ENCODE assay signal across 23 cellular contexts in the genomic region with DNA sequence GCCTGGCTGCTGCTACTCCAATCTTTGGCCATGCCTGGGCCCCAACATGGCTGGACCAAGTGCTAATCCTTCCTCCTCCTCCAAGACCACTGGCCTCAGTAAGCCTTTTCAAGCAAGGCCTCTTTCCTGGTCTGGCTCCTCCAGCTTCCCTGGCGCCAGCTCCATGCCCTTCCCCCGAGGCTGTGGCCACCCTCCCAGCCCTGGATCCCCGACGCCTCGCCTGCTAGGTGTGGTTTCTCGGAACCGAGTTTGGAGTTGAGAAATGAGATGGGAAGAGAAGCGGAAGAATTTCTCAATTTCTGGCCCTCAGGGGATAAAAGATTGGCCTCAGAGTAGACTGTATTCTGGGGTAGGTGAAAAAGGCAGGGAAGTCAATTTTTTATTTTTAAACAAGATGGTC. TPM values are rescaled to one million over a fixed set of nuclear protein-coding genes. Genes with fewer than 3 reads are reported as not detected.
DNase-seq lines count a peak whose midpoint lies in the region; ATAC-seq and TF ChIP-seq lines count a peak whose summit lies in the region.
"Had no signal": no experiment of that assay in that cellular context is flagged by ENCODE, and none has a peak within 500 bp of the region (broad histone marks: within the 10 kb centered on the region; RNA-seq: fewer than 3 reads in every experiment).

No MANE protein-coding gene starts in this region.

- 90 to 93% methylated on average over 8 of the region's 8 CpGs for WGBS in sigmoid colon, 2 donors

- H3K27me3 Mint-ChIP-seq in stimulated activated naive CD8-positive, alpha-beta T cell treated with anti-CD3 and anti-CD28 coated beads, Interleukin-15, Interleukin-2, amounts not matched to agents 100 ng/mL and 50 ng/mL, for 24 hours, result no peaks in the 10 kb centered on the region
- no peaks in the 10 kb centered on the region for H3K27me3 Mint-ChIP-seq in stimulated activated naive CD8-positive, alpha-beta T cell treated with anti-CD3 and anti-CD28 coated beads, Interleukin-15, amount 100 ng/mL, for 72 hours
- H3K27me3 Mint-ChIP-seq: activated CD4-positive, alpha-beta T cell treated with anti-CD3 and anti-CD28 coated beads, Interleukin-2, amount 10 ng/mL, durations not matched to agents 7 days and 5 days; activated naive CD8-positive, alpha-beta T cell treated with anti-CD3 and anti-CD28 coated beads, Interleukin-2, amount 10 ng/mL, durations not matched to agents 7 days and 5 days; B cell; brain; type B pancreatic cell had no signal

- H3K4me1 ChIP-seq in left lung, result no peaks in the 10 kb centered on the region
- H3K4me1 ChIP-seq in sigmoid colon, result peaks cover 0 to 12% (median 4%) of the 10 kb centered on the region in 4 donors

- TF ChIP-seq EP300 in sigmoid colon (IDR thresholded peaks at IDR 0.05), result no peak

- no peak overlapping the region for H3K4me3 ChIP-seq in left lung
- no peak overlapping the region for H3K4me3 ChIP-seq in sigmoid colon

- H3K4me3 Mint-ChIP-seq in stimulated activated naive CD8-positive, alpha-beta T cell treated with anti-CD3 and anti-CD28 coated beads, Interleukin-15, Interleukin-2, amounts not matched to agents 100 ng/mL and 50 ng/mL, for 24 hours, result no peak overlapping the region
- H3K4me3 Mint-ChIP-seq in stimulated activated naive CD8-positive, alpha-beta T cell treated with anti-CD3 and anti-CD28 coated beads, Interleukin-15, amount 100 ng/mL, for 72 hours, result no peak overlapping the region
- H3K4me3 Mint-ChIP-seq: activated CD4-positive, alpha-beta T cell treated with anti-CD3 and anti-CD28 coated beads, Interleukin-2, amount 10 ng/mL, durations not matched to agents 7 days and 5 days; activated naive CD8-positive, alpha-beta T cell treated with anti-CD3 and anti-CD28 coated beads, Interleukin-2, amount 10 ng/mL, durations not matched to agents 7 days and 5 days; B cell; brain; T-helper 1 cell treated with Interleukin-12 subunit alpha and Interleukin-12 subunit beta and Interleukin-4 antibody, amounts not matched to agents 30 μg/mL and 1 μg/mL, for 36 hours; type B pancreatic cell had no signal

- intact Hi-C loops in left lung (cut with DNase I), result no loop called here
- intact Hi-C loops in sigmoid colon (cut with DNase I), result no loop called here

- ATAC-seq in stimulated activated naive CD8-positive, alpha-beta T cell treated with anti-CD3 and anti-CD28 coated beads, Interleukin-15, amount 100 ng/mL, for 72 hours, result no peak
- peak; percentile 17 for ATAC-seq in left lung
- ATAC-seq in GM19324 (IDR thresholded peaks at IDR 0.05; ENCODE audit: low FRiP score, unreplicated experiment), result no peak
- no peak for ATAC-seq in GM18907 (IDR thresholded peaks at IDR 0.05; ENCODE audit: unreplicated experiment)
- no peak for ATAC-seq in GM21723 (IDR thresholded peaks at IDR 0.05; ENCODE audit: unreplicated experiment)
- ATAC-seq: HCT116, left colon had no signal

- peak overlapping the region; percentile 21 for H3K27ac Mint-ChIP-seq in stimulated activated naive CD8-positive, alpha-beta T cell treated with anti-CD3 and anti-CD28 coated beads, Interleukin-15, Interleukin-2, amounts not matched to agents 100 ng/mL and 50 ng/mL, for 24 hours
- H3K27ac Mint-ChIP-seq in stimulated activated naive CD8-positive, alpha-beta T cell treated with anti-CD3 and anti-CD28 coated beads, Interleukin-15, amount 100 ng/mL, for 72 hours, result no peak overlapping the region
- H3K27ac Mint-ChIP-seq: activated CD4-positive, alpha-beta T cell treated with anti-CD3 and anti-CD28 coated beads, Interleukin-2, amount 10 ng/mL, durations not matched to agents 7 days and 5 days; activated naive CD8-positive, alpha-beta T cell treated with anti-CD3 and anti-CD28 coated beads, Interleukin-2, amount 10 ng/mL, durations not matched to agents 7 days and 5 days; B cell; brain; T-helper 1 cell treated with Interleukin-12 subunit alpha and Interleukin-12 subunit beta and Interleukin-4 antibody, amounts not matched to agents 30 μg/mL and 1 μg/mL, for 36 hours; type B pancreatic cell had no signal

- DNase-seq in stimulated activated naive CD8-positive, alpha-beta T cell treated with anti-CD3 and anti-CD28 coated beads, Interleukin-15, amount 100 ng/mL, for 72 hours, result no peak
- DNase-seq in left lung (no peak), sigmoid colon (no peak), iPS-NIHi11 (ENCODE audit: low spot score) (no peak)
- DNase-seq: activated CD4-positive, alpha-beta T cell treated with anti-CD3 and anti-CD28 coated beads, Interleukin-2, amount 10 ng/mL, durations not matched to agents 7 days and 5 days; activated naive CD8-positive, alpha-beta T cell treated with anti-CD3 and anti-CD28 coated beads, Interleukin-2, amount 10 ng/mL, durations not matched to agents 7 days and 5 days; COR-L47; dermis blood vessel endothelial cell; DND-41; left colon; NCI-H1930; OCI-M1; SIG-M5 had no signal

- peaks cover 0 to 4% of the 10 kb centered on the region in 2 donors for H3K36me3 ChIP-seq in left lung
- no peaks in the 10 kb centered on the region for H3K36me3 ChIP-seq in sigmoid colon

- H3K36me3 Mint-ChIP-seq in stimulated activated naive CD8-positive, alpha-beta T cell treated with anti-CD3 and anti-CD28 coated beads, Interleukin-15, Interleukin-2, amounts not matched to agents 100 ng/mL and 50 ng/mL, for 24 hours (ENCODE audit: low read depth), result peaks cover 13% of the 10 kb centered on the region
- H3K36me3 Mint-ChIP-seq: activated naive CD8-positive, alpha-beta T cell treated with anti-CD3 and anti-CD28 coated beads, Interleukin-2, amount 10 ng/mL, durations not matched to agents 7 days and 5 days had no signal

- H3K4me1 Mint-ChIP-seq in stimulated activated naive CD8-positive, alpha-beta T cell treated with anti-CD3 and anti-CD28 coated beads, Interleukin-15, Interleukin-2, amounts not matched to agents 100 ng/mL and 50 ng/mL, for 24 hours (ENCODE audit: low read depth), result no peaks in the 10 kb centered on the region
- H3K4me1 Mint-ChIP-seq in stimulated activated naive CD8-positive, alpha-beta T cell treated with anti-CD3 and anti-CD28 coated beads, Interleukin-15, amount 100 ng/mL, for 72 hours, result peaks cover 8% of the 10 kb centered on the region
- H3K4me1 Mint-ChIP-seq: activated CD4-positive, alpha-beta T cell treated with anti-CD3 and anti-CD28 coated beads, Interleukin-2, amount 10 ng/mL, durations not matched to agents 7 days and 5 days; activated naive CD8-positive, alpha-beta T cell treated with anti-CD3 and anti-CD28 coated beads, Interleukin-2, amount 10 ng/mL, durations not matched to agents 7 days and 5 days had no signal

- H3K9me3 ChIP-seq in left lung (no peaks in the 10 kb centered on the region), sigmoid colon (no peaks in the 10 kb centered on the region)

- no peak for TF ChIP-seq POLR2A in sigmoid colon (IDR thresholded peaks at IDR 0.05)

- no peaks in the 10 kb centered on the region for H3K9me3 Mint-ChIP-seq in stimulated activated naive CD8-positive, alpha-beta T cell treated with anti-CD3 and anti-CD28 coated beads, Interleukin-15, Interleukin-2, amounts not matched to agents 100 ng/mL and 50 ng/mL, for 24 hours
- no peaks in the 10 kb centered on the region for H3K9me3 Mint-ChIP-seq in stimulated activated naive CD8-positive, alpha-beta T cell treated with anti-CD3 and anti-CD28 coated beads, Interleukin-15, amount 100 ng/mL, for 72 hours
- H3K9me3 Mint-ChIP-seq: activated CD4-positive, alpha-beta T cell treated with anti-CD3 and anti-CD28 coated beads, Interleukin-2, amount 10 ng/mL, durations not matched to agents 7 days and 5 days; activated naive CD8-positive, alpha-beta T cell treated with anti-CD3 and anti-CD28 coated beads, Interleukin-2, amount 10 ng/mL, durations not matched to agents 7 days and 5 days; brain; T-helper 1 cell treated with Interleukin-12 subunit alpha and Interleukin-12 subunit beta and Interleukin-4 antibody, amounts not matched to agents 30 μg/mL and 1 μg/mL, for 36 hours; type B pancreatic cell had no signal

- TF ChIP-seq CTCF in left lung (IDR thresholded peaks at IDR 0.05), result no peak
- no peak for TF ChIP-seq CTCF in sigmoid colon (IDR thresholded peaks at IDR 0.05)

- H3K27me3 ChIP-seq in left lung (no peaks in the 10 kb centered on the region), sigmoid colon (no peaks in the 10 kb centered on the region)

- no peak overlapping the region for H3K27ac ChIP-seq in left lung
- H3K27ac ChIP-seq in sigmoid colon, result peak overlapping the region in 3 of 4 donors; percentile 35 to 74 (median 45)
- H3K27ac ChIP-seq: KMS-11 had no signal

RNA-seq across cellular contexts. Expression of a gene that starts 46.4 kb away (rescaled TPM):
- total RNA-seq in left lung (10 to 100 TPM; 47.1 to 50.5 TPM), sigmoid colon (10 to 100 TPM; 17.5 to 43.8 (median 22.5) TPM)
- polyA plus RNA-seq in sigmoid colon, result 10 to 100 TPM in 1 of 3 donors, 1 to 10 TPM in 2; 3.5 to 38.9 (median 4.8) TPM

Comparison
In these comparisons a context has a peak if more than half of its experiments do, and no peak if none do; other contexts are left out.
1. H3K27ac ChIP-seq: peak in sigmoid colon (3 of 4); none in left lung (0 of 2).